Comparison of ENCODE assay signal across 8 cellular contexts in the genomic region with DNA sequence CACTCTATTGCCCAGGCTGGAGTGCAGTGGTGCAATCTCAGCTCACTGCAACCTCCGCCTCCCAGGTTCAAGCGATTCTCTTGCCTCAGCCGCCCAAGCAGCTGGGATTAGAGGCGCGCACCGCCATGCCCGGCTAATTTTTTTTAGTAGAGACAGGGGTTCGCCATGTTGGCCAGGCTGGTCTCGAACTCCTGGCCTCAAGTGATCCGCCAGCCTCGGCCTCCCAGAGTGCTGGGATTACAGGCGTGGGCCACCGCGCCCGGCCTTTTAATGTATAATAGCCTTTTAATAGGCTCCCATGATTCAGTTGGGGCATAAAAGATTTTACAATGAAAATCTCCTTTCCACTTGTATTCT. TPM values are rescaled to one million over a fixed set of nuclear protein-coding genes. Genes with fewer than 3 reads are reported as not detected.
DNase-seq lines count a peak whose midpoint lies in the region; ATAC-seq and TF ChIP-seq lines count a peak whose summit lies in the region.
"Not testable (repeated sequence)": the region's sequence is repeated elsewhere in the genome, so short reads cannot be mapped to it uniquely, and the experiment has no call there.

No MANE protein-coding gene starts in this region.

- intact Hi-C loops in IMR-90 (cut with micrococcal nuclease); activated CD8-positive, alpha-beta T cell treated with anti-CD3 and anti-CD28 coated beads for 36 hours (cut with micrococcal nuclease); breast epithelium (cut with DNase I; ENCODE audit: low total_unique reads); right lobe of liver (cut with DNase I): not testable (repeated sequence)

- H2BK5ac ChIP-seq in IMR-90 (ENCODE audit: low read depth, low read length, poor library complexity, severe bottlenecking); neuronal stem cell (ENCODE audit: low read length): not testable (repeated sequence)

- H3K4me3 Mint-ChIP-seq in activated CD8-positive, alpha-beta T cell treated with anti-CD3 and anti-CD28 coated beads for 36 hours, result peak overlapping the region; percentile 74
- peak overlapping the region; percentile 87 for H3K4me3 Mint-ChIP-seq in glutamatergic neuron (ENCODE audit: unreplicated experiment)

- not testable (repeated sequence) for TF ChIP-seq CTCF in IMR-90 (conservative IDR thresholded peaks at IDR 0.05; ENCODE audit: low read depth, low read length); activated CD8-positive, alpha-beta T cell treated with anti-CD3 and anti-CD28 coated beads for 36 hours (IDR thresholded peaks at IDR 0.05); breast epithelium (IDR thresholded peaks at IDR 0.05); glutamatergic neuron (IDR thresholded peaks at IDR 0.05; ENCODE audit: partially characterized antibody, unreplicated experiment); right lobe of liver (IDR thresholded peaks at IDR 0.05)

- H3K79me1 ChIP-seq in IMR-90 (ENCODE audit: low read depth in 1 of 2, low read length in 2 of 2); neuronal stem cell (ENCODE audit: low read depth, low read length): not testable (repeated sequence)

- H3K27ac Mint-ChIP-seq in activated CD8-positive, alpha-beta T cell treated with anti-CD3 and anti-CD28 coated beads for 36 hours, result peak overlapping the region; percentile 66
- not testable (repeated sequence) for H3K27ac Mint-ChIP-seq in glutamatergic neuron (ENCODE audit: unreplicated experiment)

- H2AK5ac ChIP-seq in IMR-90 (ENCODE audit: low read depth, low read length); neuronal stem cell (ENCODE audit: low read depth, low read length): not testable (repeated sequence)

- DNase-seq in IMR-90; activated CD8-positive, alpha-beta T cell treated with anti-CD3 and anti-CD28 coated beads for 36 hours; breast epithelium (ENCODE audit: low spot score in 2 of 2); glutamatergic neuron; right lobe of liver; neuronal stem cell (ENCODE audit: low spot score): not testable (repeated sequence)

- not testable (repeated sequence) for H3K27me3 Mint-ChIP-seq in activated CD8-positive, alpha-beta T cell treated with anti-CD3 and anti-CD28 coated beads for 36 hours; glutamatergic neuron (ENCODE audit: unreplicated experiment)

- H3K56ac ChIP-seq in IMR-90 (ENCODE audit: extremely low read depth, insufficient read depth, low read length), result not testable (repeated sequence)

- H2BK120ac ChIP-seq in IMR-90 (ENCODE audit: low read depth, low read length); neuronal stem cell (ENCODE audit: low read depth, low read length): not testable (repeated sequence)

- not testable (repeated sequence) for H3K4me3 ChIP-seq in BLaER1 treated with 17β-estradiol and CSF1 and Interleukin-3, amounts not matched to agents 10 nM and 100 nM; IMR-90 (ENCODE audit: insufficient read depth, low read depth, low read length)
- H3K4me3 ChIP-seq in breast epithelium (peak overlapping the region in 2 of 3 donors; percentile 46 to 61), right lobe of liver (peak overlapping the region; percentile 29 to 53 (median 51)), neuronal stem cell (ENCODE audit: low read length in 2 of 2) (peak overlapping the region in 1 of 2 donors; percentile 79), subcutaneous abdominal adipose tissue (ENCODE audit: low read depth in 1 of 5, low read length in 5 of 5) (peak overlapping the region in 3 of 5 donors; percentile 36 to 64 (median 49))

- H2BK12ac ChIP-seq in neuronal stem cell (ENCODE audit: low read length), result not testable (repeated sequence)

- peaks cover 55 to 98% (median 90%) of the 10 kb centered on the region in 10 experiments for H3K4me1 ChIP-seq in BLaER1 treated with 17β-estradiol and CSF1 and Interleukin-3, amounts not matched to agents 10 nM and 100 nM
- H3K4me1 ChIP-seq in IMR-90 (ENCODE audit: control insufficient read depth, insufficient read depth, low read length); breast epithelium; neuronal stem cell (ENCODE audit: control insufficient read depth in 2 of 2, insufficient read depth in 1 of 2, low read depth in 1 of 2, low read length in 2 of 2): not testable (repeated sequence)
- peaks cover 0 to 16% (median 0%) of the 10 kb centered on the region in 4 donors for H3K4me1 ChIP-seq in right lobe of liver
- peaks cover 0 to 19% (median 17%) of the 10 kb centered on the region in 5 donors for H3K4me1 ChIP-seq in subcutaneous abdominal adipose tissue (ENCODE audit: control insufficient read depth in 5 of 5, insufficient read depth in 5 of 5, low read length in 5 of 5)

- H3K9me3 ChIP-seq in BLaER1 treated with 17β-estradiol and CSF1 and Interleukin-3, amounts not matched to agents 10 nM and 100 nM (replicated peaks in 1 of 11); IMR-90 (ENCODE audit: control insufficient read depth, insufficient read depth, low read length); breast epithelium; right lobe of liver; neuronal stem cell (replicated peaks in 1 of 2; ENCODE audit: control insufficient read depth in 2 of 2, insufficient read depth in 1 of 2, low read depth in 1 of 2, low read length in 2 of 2); subcutaneous abdominal adipose tissue (ENCODE audit: control insufficient read depth in 5 of 5, low read length in 5 of 5): not testable (repeated sequence)

- not testable (repeated sequence) for H3K14ac ChIP-seq in IMR-90 (replicated peaks; ENCODE audit: low read depth, low read length); neuronal stem cell (ENCODE audit: low read length)

- not testable (repeated sequence) for H2BK20ac ChIP-seq in IMR-90 (ENCODE audit: low read depth, low read length)

- not testable (repeated sequence) for BruUV-seq in IMR-90 (replicated peaks; lab: Mats Ljungman, UMichigan)

- not testable (repeated sequence) for H4K20me1 ChIP-seq in BLaER1 treated with 17β-estradiol and CSF1 and Interleukin-3, amounts not matched to agents 10 nM and 100 nM; IMR-90 (ENCODE audit: insufficient read depth, low read length)

- H3K36me3 Mint-ChIP-seq in activated CD8-positive, alpha-beta T cell treated with anti-CD3 and anti-CD28 coated beads for 36 hours (ENCODE audit: low read depth); glutamatergic neuron (ENCODE audit: unreplicated experiment): not testable (repeated sequence)

- not testable (repeated sequence) for H2AK9ac ChIP-seq in IMR-90 (replicated peaks; ENCODE audit: low read depth, low read length, poor library complexity)

- TF ChIP-seq RAD21 in IMR-90 (IDR thresholded peaks at IDR 0.05; ENCODE audit: low read length), result not testable (repeated sequence)

- POLR2A ChIA-PET in IMR-90 (lab: Charles Lee; ENCODE audit: unreplicated experiment), result not testable (repeated sequence)
- POLR2A ChIA-PET in activated CD8-positive, alpha-beta T cell treated with anti-CD3 and anti-CD28 coated beads for 36 hours (lab: Charles Lee), result interaction anchor here (0.7 to 1.5 kb wide), 3 partner anchors 9 to 26 kb away, joined by 3 read pairs; no protein-coding TSS in a partner anchor

- not testable (repeated sequence) for H3K27me3 ChIP-seq in BLaER1 treated with 17β-estradiol and CSF1 and Interleukin-3, amounts not matched to agents 10 nM and 100 nM; IMR-90 (ENCODE audit: control insufficient read depth, insufficient read depth, low read length); breast epithelium; right lobe of liver; neuronal stem cell (ENCODE audit: control insufficient read depth in 3 of 3, insufficient read depth in 3 of 3, low read depth in 1 of 3, low read length in 3 of 3); subcutaneous abdominal adipose tissue (ENCODE audit: control insufficient read depth in 5 of 5, insufficient read depth in 4 of 5, low read length in 5 of 5)

- H3K4ac ChIP-seq in IMR-90 (ENCODE audit: low read depth, low read length); neuronal stem cell (ENCODE audit: low read length): not testable (repeated sequence)

- in situ Hi-C loops in IMR-90 (cut with MboI; ENCODE audit: low sequenced_read_pairs), result not testable (repeated sequence)

- not testable (repeated sequence) for H2BK15ac ChIP-seq in IMR-90 (ENCODE audit: low read depth, low read length); neuronal stem cell (ENCODE audit: low read length)

- peak overlapping the region in 9 of 11 experiments; percentile 15 to 89 (median 81); a peak in 12 of 22 replicates for H3K9ac ChIP-seq in BLaER1 treated with 17β-estradiol and CSF1 and Interleukin-3, amounts not matched to agents 10 nM and 100 nM
- H3K9ac ChIP-seq in IMR-90 (ENCODE audit: low read depth, low read length); neuronal stem cell (ENCODE audit: low read depth, low read length, poor library complexity); subcutaneous abdominal adipose tissue (ENCODE audit: low read length in 5 of 5): not testable (repeated sequence)

- not testable (repeated sequence) for H3K18ac ChIP-seq in IMR-90 (ENCODE audit: low read depth, low read length); neuronal stem cell (ENCODE audit: low read length)

- CTCF ChIA-PET in IMR-90 (lab: Yijun Ruan, JAX), result not testable (repeated sequence)
- CTCF ChIA-PET in activated CD8-positive, alpha-beta T cell treated with anti-CD3 and anti-CD28 coated beads for 36 hours (lab: Charles Lee), result interaction anchor here (1.0 to 1.9 kb wide), 2 partner anchors 10 to 108 kb away, joined by 3 to 5 read pairs; no protein-coding TSS in a partner anchor

- H4K8ac ChIP-seq in IMR-90 (ENCODE audit: low read depth in 2 of 2, low read length in 2 of 2); neuronal stem cell (ENCODE audit: low read depth, low read length): not testable (repeated sequence)

- 71% methylated on average over 6 of the region's 15 CpGs; no CpG with 5 or more reads in 1 of the 2 experiments for WGBS in IMR-90 (ENCODE audit: extremely low coverage in 2 of 2, insufficient read length in 1 of 2), 2 experiments
- 81% methylated on average over 9 of the region's 15 CpGs for WGBS in right lobe of liver (ENCODE audit: insufficient coverage, low coverage, low lambda C conversion rate, missing lambda C conversion rate)
- WGBS in neuronal stem cell (ENCODE audit: extremely low coverage in 2 of 2, insufficient read length in 2 of 2, insufficient replicate concordance in 1 of 2), 2 donors, result no CpG with 5 or more reads among the region's 15 CpGs

- not testable (repeated sequence) for ATAC-seq in IMR-90 (ENCODE audit: low read depth); activated CD8-positive, alpha-beta T cell treated with anti-CD3 and anti-CD28 coated beads for 36 hours; right lobe of liver

- dilution Hi-C loops in IMR-90 (cut with HindIII; ENCODE audit: low sequenced_read_pairs, unreplicated experiment), result not testable (repeated sequence)

- not testable (repeated sequence) for H4K5ac ChIP-seq in IMR-90 (ENCODE audit: low read depth, low read length)

- H3K27ac ChIP-seq in BLaER1 treated with 17β-estradiol and CSF1 and Interleukin-3, amounts not matched to agents 10 nM and 100 nM, result peak overlapping the region in 9 of 11 experiments; percentile 92 to 99 (median 97); a peak in 18 of 22 replicates
- not testable (repeated sequence) for H3K27ac ChIP-seq in IMR-90 (ENCODE audit: insufficient read depth, low read length); neuronal stem cell (replicated peaks; ENCODE audit: low read length); subcutaneous abdominal adipose tissue (ENCODE audit: low read depth, low read length)
- H3K27ac ChIP-seq in breast epithelium (peak overlapping the region; percentile 92 to 96), right lobe of liver (peak overlapping the region; percentile 76 to 77 (median 77))

- H3K4me2 ChIP-seq in BLaER1 treated with 17β-estradiol and CSF1 and Interleukin-3, amounts not matched to agents 10 nM and 100 nM, result peak overlapping the region; percentile 56 to 90 (median 75)
- H3K4me2 ChIP-seq in IMR-90 (ENCODE audit: low read depth, low read length), result not testable (repeated sequence)
- H3K4me2 ChIP-seq in neuronal stem cell (ENCODE audit: insufficient read depth, low read length, poor library complexity, severe bottlenecking), result peak overlapping the region; percentile 98

- H4K91ac ChIP-seq in IMR-90 (ENCODE audit: insufficient read depth, low read depth, low read length); neuronal stem cell (ENCODE audit: low read depth, low read length, poor library complexity): not testable (repeated sequence)

- H2AFZ ChIP-seq in IMR-90 (replicated peaks; ENCODE audit: low read length, poor library complexity) (peak overlapping the region; percentile 53), neuronal stem cell (ENCODE audit: low read length) (peak overlapping the region; percentile 89)

- H3K9me1 ChIP-seq in IMR-90 (ENCODE audit: insufficient read depth, low read length), result not testable (repeated sequence)

- H3K36me3 ChIP-seq in BLaER1 treated with 17β-estradiol and CSF1 and Interleukin-3, amounts not matched to agents 10 nM and 100 nM; IMR-90 (ENCODE audit: control insufficient read depth, insufficient read depth, low read length); breast epithelium; right lobe of liver; neuronal stem cell (replicated peaks in 1 of 2; ENCODE audit: control insufficient read depth in 2 of 2, insufficient read depth in 2 of 2, low read length in 2 of 2); subcutaneous abdominal adipose tissue (ENCODE audit: control insufficient read depth in 5 of 5, insufficient read depth in 5 of 5, low read length in 5 of 5): not testable (repeated sequence)

- not testable (repeated sequence) for H3K23ac ChIP-seq in IMR-90 (ENCODE audit: low read depth, low read length); neuronal stem cell (ENCODE audit: low read depth, low read length, poor library complexity)

- H3K9me3 Mint-ChIP-seq in activated CD8-positive, alpha-beta T cell treated with anti-CD3 and anti-CD28 coated beads for 36 hours; glutamatergic neuron (ENCODE audit: unreplicated experiment): not testable (repeated sequence)

- H3K4me1 Mint-ChIP-seq in activated CD8-positive, alpha-beta T cell treated with anti-CD3 and anti-CD28 coated beads for 36 hours (ENCODE audit: low read depth), result peaks cover 42% of the 10 kb centered on the region
- not testable (repeated sequence) for H3K4me1 Mint-ChIP-seq in glutamatergic neuron (ENCODE audit: low read depth, unreplicated experiment)

- not testable (repeated sequence) for TF ChIP-seq POLR2A in IMR-90 (IDR thresholded peaks at IDR 0.05; ENCODE audit: low read depth, low read length); breast epithelium (IDR thresholded peaks at IDR 0.05); right lobe of liver (IDR thresholded peaks at IDR 0.05)

RNA-seq across cellular contexts. Expression of a gene that starts 21.8 kb away (rescaled TPM):
- 554 and 783 TPM in 2 replicates for total RNA-seq in IMR-90 (2012; rRNA removed)
- polyA plus RNA-seq in IMR-90 (2012; rRNA removed), result 475 and 507 TPM in 2 replicates
- polyA plus RNA-seq in IMR-90 (2012; cell fraction: cytosol; rRNA removed), result 197 and 382 TPM in 2 replicates
- polyA plus RNA-seq in IMR-90 (2012; cell fraction: nucleus; rRNA removed; ENCODE audit: low replicate concordance), result 449 and 493 TPM in 2 replicates
- 100 to 1,000 TPM; 624 to 679 TPM for total RNA-seq in activated CD8-positive, alpha-beta T cell treated with anti-CD3 and anti-CD28 coated beads for 36 hours
- total RNA-seq in breast epithelium, result 100 to 1,000 TPM; 169 to 392 (median 268) TPM
- total RNA-seq in glutamatergic neuron (ENCODE audit: unreplicated experiment), result 122 TPM
- total RNA-seq in right lobe of liver, result 100 to 1,000 TPM; 168 to 435 (median 222) TPM
- polyA plus RNA-seq in neuronal stem cell (2013, experiment 1 of 2), result 60.4 TPM
- polyA plus RNA-seq in neuronal stem cell (2013, experiment 2 of 2), result 59.3 TPM
